In the genomic region with DNA sequence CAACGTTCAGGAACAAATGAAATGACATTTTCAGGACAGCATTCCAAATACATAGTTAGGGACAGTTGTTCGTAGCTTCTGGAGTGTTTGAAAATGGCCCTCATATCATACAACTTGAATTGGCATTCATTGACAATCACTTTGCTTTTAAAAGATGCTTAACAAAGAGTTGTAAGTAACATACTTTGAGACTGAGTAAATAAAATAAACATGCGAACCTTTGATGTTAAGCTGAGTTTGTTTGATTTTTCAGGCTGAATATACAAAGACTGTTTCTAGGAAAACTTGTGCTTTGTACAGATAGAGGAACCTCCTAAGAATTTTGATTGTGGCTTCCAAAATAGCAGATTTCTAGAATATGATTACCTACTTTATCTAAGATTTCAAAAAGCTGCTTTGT, we compare ENCODE assay signal across 2 cellular contexts.
TF ChIP-seq lines count a peak whose summit lies in the region.

No MANE protein-coding gene starts in this region.

TF ChIP-seq in A549, 52 proteins besides CTCF, POLR2A, EP300 and RAD21:
- TF ChIP-seq FOSL2 (IDR thresholded peaks at IDR 0.05) (no peak), FOSL2 (CRISPR knock-in tag; IDR thresholded peaks at IDR 0.05) (no peak), CEBPB (IDR thresholded peaks at IDR 0.05) (no peak), HOXB5 (CRISPR knock-in tag; IDR thresholded peaks at IDR 0.05) (no peak), CBX8 (IDR thresholded peaks at IDR 0.05) (no peak), RFX5 (IDR thresholded peaks at IDR 0.05) (no peak), CHD2 (IDR thresholded peaks at IDR 0.05; ENCODE audit: low read length, partially characterized antibody) (no peak), HEYL (CRISPR knock-in tag; IDR thresholded peaks at IDR 0.05) (no peak), ZC3H11A (IDR thresholded peaks at IDR 0.05) (no peak), ZNF302 (CRISPR knock-in tag; IDR thresholded peaks at IDR 0.05) (no peak), EHMT2 (IDR thresholded peaks at IDR 0.05; ENCODE audit: low read depth) (no peak)
- TF ChIP-seq, protein P1, sequence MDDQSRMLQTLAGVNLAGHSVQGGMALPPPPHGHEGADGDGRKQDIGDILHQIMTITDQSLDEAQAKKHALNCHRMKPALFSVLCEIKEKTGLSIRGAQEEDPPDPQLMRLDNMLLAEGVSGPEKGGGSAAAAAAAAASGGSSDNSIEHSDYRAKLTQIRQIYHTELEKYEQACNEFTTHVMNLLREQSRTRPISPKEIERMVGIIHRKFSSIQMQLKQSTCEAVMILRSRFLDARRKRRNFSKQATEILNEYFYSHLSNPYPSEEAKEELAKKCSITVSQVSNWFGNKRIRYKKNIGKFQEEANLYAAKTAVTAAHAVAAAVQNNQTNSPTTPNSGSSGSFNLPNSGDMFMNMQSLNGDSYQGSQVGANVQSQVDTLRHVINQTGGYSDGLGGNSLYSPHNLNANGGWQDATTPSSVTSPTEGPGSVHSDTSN (IDR thresholded peaks at IDR 0.05) = no peak
- TF ChIP-seq, protein P2, sequence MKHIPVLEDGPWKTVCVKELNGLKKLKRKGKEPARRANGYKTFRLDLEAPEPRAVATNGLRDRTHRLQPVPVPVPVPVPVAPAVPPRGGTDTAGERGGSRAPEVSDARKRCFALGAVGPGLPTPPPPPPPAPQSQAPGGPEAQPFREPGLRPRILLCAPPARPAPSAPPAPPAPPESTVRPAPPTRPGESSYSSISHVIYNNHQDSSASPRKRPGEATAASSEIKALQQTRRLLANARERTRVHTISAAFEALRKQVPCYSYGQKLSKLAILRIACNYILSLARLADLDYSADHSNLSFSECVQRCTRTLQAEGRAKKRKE (CRISPR knock-in tag; IDR thresholded peaks at IDR 0.05; ENCODE audit: low read depth) = no peak

TF ChIP-seq in endothelial cell of umbilical vein, 7 proteins besides CTCF, POLR2A, EP300 and RAD21:
- TF ChIP-seq POLR2AphosphoS5 (IDR thresholded peaks at IDR 0.05; ENCODE audit: insufficient read depth, low read depth, low read length) (no peak), GATA2 (IDR thresholded peaks at IDR 0.05; ENCODE audit: insufficient read depth, insufficient read length, low read depth, low read length) (no peak), FOS (IDR thresholded peaks at IDR 0.05; ENCODE audit: borderline replicate concordance, insufficient read depth, low read length) (no peak), EZH2 (IDR thresholded peaks at IDR 0.05; ENCODE audit: borderline replicate concordance, low read depth, low read length, severe bottlenecking) (no peak), MYC (IDR thresholded peaks at IDR 0.05; ENCODE audit: low read depth, low read length) (no peak), JUN (IDR thresholded peaks at IDR 0.05; ENCODE audit: borderline replicate concordance, insufficient read depth, insufficient read length, low read depth) (no peak)
- TF ChIP-seq, protein P3, sequence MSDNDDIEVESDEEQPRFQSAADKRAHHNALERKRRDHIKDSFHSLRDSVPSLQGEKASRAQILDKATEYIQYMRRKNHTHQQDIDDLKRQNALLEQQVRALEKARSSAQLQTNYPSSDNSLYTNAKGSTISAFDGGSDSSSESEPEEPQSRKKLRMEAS (IDR thresholded peaks at IDR 0.05; ENCODE audit: insufficient read depth, insufficient read length) = no peak
